ENCODE assay signal across 20 cellular contexts in genomic region chr12:132375747-132376463, GRCh38. TPM values are rescaled to one million over a fixed set of nuclear protein-coding genes. Genes with fewer than 3 reads are reported as not detected.
"Had no signal": no experiment of that assay in that cellular context is flagged by ENCODE, and none has a peak within 500 bp of the region (broad histone marks: within the 10 kb centered on the region; RNA-seq: fewer than 3 reads in every experiment).

No MANE protein-coding gene starts in this region.

- H3K27me3 ChIP-seq: ascending aorta had no signal

- H3K27ac ChIP-seq: ascending aorta, gastrocnemius medialis, heart right ventricle, left lung, neutrophil, upper lobe of left lung had no signal

- H3K9me3 ChIP-seq: gastrocnemius medialis, left lung, neutrophil had no signal

- ATAC-seq: activated CD4-positive, CD25-positive, alpha-beta regulatory T cell treated with anti-CD3 and anti-CD28 coated beads, Interleukin-2, amount 50 U/mL, for 24 hours; activated naive CD8-positive, alpha-beta T cell treated with anti-CD3 and anti-CD28 coated beads, Interleukin-2, amount 50 U/mL, for 24 hours; gastrocnemius medialis; left lung; stimulated activated naive CD8-positive, alpha-beta T cell treated with anti-CD3 and anti-CD28 coated beads, Interleukin-15, amount 100 ng/mL, for 72 hours had no signal

- H3K36me3 ChIP-seq: ascending aorta, gastrocnemius medialis, heart right ventricle, left lung, neutrophil, upper lobe of left lung had no signal

- DNase-seq: activated CD4-positive, alpha-beta T cell treated with anti-CD3 and anti-CD28 coated beads, Interleukin-2, amount 50 U/mL, for 1 hour; activated CD8-positive, alpha-beta memory T cell treated with anti-CD3 and anti-CD28 coated beads for 24 hours; activated naive CD4-positive, alpha-beta T cell; activated naive CD8-positive, alpha-beta T cell treated with anti-CD3 and anti-CD28 coated beads, Interleukin-2, amount 50 U/mL, for 24 hours; activated T-cell treated with anti-CD3 and anti-CD28 coated beads for 4 hours; dermis blood vessel endothelial cell; gastrocnemius medialis; heart right ventricle; stimulated activated naive CD8-positive, alpha-beta T cell treated with anti-CD3 and anti-CD28 coated beads, Interleukin-15, amount 100 ng/mL, for 72 hours; T-helper 9 cell had no signal

- H3K4me3 ChIP-seq: ascending aorta, gastrocnemius medialis, heart right ventricle, left lung, smooth muscle cell, upper lobe of left lung had no signal

- H3K27ac Mint-ChIP-seq: activated naive CD8-positive, alpha-beta T cell treated with anti-CD3 and anti-CD28 coated beads, Interleukin-2, amount 50 U/mL, for 24 hours; memory B cell had no signal

- H3K9me3 Mint-ChIP-seq: activated naive CD8-positive, alpha-beta T cell treated with anti-CD3 and anti-CD28 coated beads, Interleukin-2, amount 50 U/mL, for 24 hours; memory B cell; stimulated activated naive CD8-positive, alpha-beta T cell treated with anti-CD3 and anti-CD28 coated beads, Interleukin-15, amount 100 ng/mL, for 72 hours had no signal

- H3K4me3 Mint-ChIP-seq: activated naive CD8-positive, alpha-beta T cell treated with anti-CD3 and anti-CD28 coated beads, Interleukin-2, amount 50 U/mL, for 24 hours; memory B cell; stimulated activated naive CD8-positive, alpha-beta T cell treated with anti-CD3 and anti-CD28 coated beads, Interleukin-15, amount 100 ng/mL, for 72 hours had no signal

- H3K4me1 Mint-ChIP-seq: memory B cell; stimulated activated naive CD8-positive, alpha-beta T cell treated with anti-CD3 and anti-CD28 coated beads, Interleukin-15, amount 100 ng/mL, for 72 hours had no signal

- H3K4me1 ChIP-seq: ascending aorta, gastrocnemius medialis, heart right ventricle, left lung, upper lobe of left lung had no signal

RNA-seq across cellular contexts. Expression of gene GALNT9, which starts 46.5 kb away (rescaled TPM):
- total RNA-seq: ascending aorta; bronchial epithelial cell; epithelial cell of proximal tubule; gastrocnemius medialis; naive thymus-derived CD8-positive, alpha-beta T cell; smooth muscle cell had no signal
- polyA plus RNA-seq: naive thymus-derived CD8-positive, alpha-beta T cell had no signal
